Comparison of ENCODE assay signal across 8 cellular contexts in the genomic region with DNA sequence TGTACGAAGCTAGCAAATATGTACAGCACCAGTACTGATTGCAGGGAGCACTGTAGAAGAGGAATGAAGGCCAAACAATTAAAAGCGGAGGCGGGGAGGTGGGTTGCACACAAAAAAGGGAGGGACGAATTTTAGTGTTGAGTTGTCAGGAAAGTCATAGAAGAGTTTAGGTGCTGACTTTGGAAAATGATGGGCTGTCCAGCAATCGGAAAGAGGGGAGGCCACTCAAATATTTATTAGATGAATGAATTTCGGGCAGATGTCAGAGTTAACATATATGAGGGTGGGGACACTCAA.
A peak's percentile ranks its signal among the peaks of the same experiment; 100 is the strongest.
DNase-seq lines count a peak whose midpoint lies in the region; ATAC-seq, FAIRE-seq and TF ChIP-seq lines count a peak whose summit lies in the region.

No MANE protein-coding gene starts in this region.

- peaks cover 9% of the 10 kb centered on the region for H3K36me3 Mint-ChIP-seq in nephron progenitor cell (ENCODE audit: low read depth)

- peaks cover 29% of the 10 kb centered on the region for H3K4me1 Mint-ChIP-seq in nephron progenitor cell

- H3K27me3 ChIP-seq in BLaER1: no peaks in the 10 kb centered on the region
- no peaks in the 10 kb centered on the region for H3K27me3 ChIP-seq in NT2/D1 (ENCODE audit: insufficient read depth, insufficient read length)
- H3K27me3 ChIP-seq in effector memory CD4-positive, alpha-beta T cell (replicated peaks; ENCODE audit: control insufficient read depth, insufficient read depth, low read length, poor library complexity, severe bottlenecking): no peaks in the 10 kb centered on the region

- H3K9me3 Mint-ChIP-seq in nephron progenitor cell: no peaks in the 10 kb centered on the region

- peaks cover 5% of the 10 kb centered on the region for H3K36me3 ChIP-seq in BLaER1
- H3K36me3 ChIP-seq in NT2/D1 (ENCODE audit: insufficient read depth, insufficient read length, low read length): peaks cover 34% of the 10 kb centered on the region
- peaks cover 3% of the 10 kb centered on the region for H3K36me3 ChIP-seq in effector memory CD4-positive, alpha-beta T cell (ENCODE audit: control insufficient read depth, insufficient read depth, low read length)

- peaks cover 40% of the 10 kb centered on the region for H4K20me1 ChIP-seq in BLaER1

- no peak for TF ChIP-seq POLR2A in H54 (IDR thresholded peaks at IDR 0.05; ENCODE audit: low read depth, low read length)

- no peak for DNase-seq in NT2/D1 (ENCODE audit: low read depth, low spot score)
- no peak for DNase-seq in effector memory CD4-positive, alpha-beta T cell
- DNase-seq in nephron progenitor cell: no peak
- no peak for DNase-seq in effector CD4-positive, alpha-beta T cell
- DNase-seq in H54 (ENCODE audit: insufficient read length, low spot score): no peak
- no peak for DNase-seq in NCI-H526 treated with DMSO at 0.1 percent for 48 hours (lab: John Stamatoyannopoulos, UW)

- H3K4me3 ChIP-seq in BLaER1 (peak overlapping the region; percentile 82), NT2/D1 (ENCODE audit: insufficient read length, low read depth) (peak overlapping the region; percentile 99)
- H3K4me3 ChIP-seq in effector memory CD4-positive, alpha-beta T cell (ENCODE audit: insufficient read depth, low read depth, low read length, poor library complexity, severe bottlenecking): peak overlapping the region; percentile 96

- H3K27me3 Mint-ChIP-seq in nephron progenitor cell (ENCODE audit: low read depth, poor library complexity): no peaks in the 10 kb centered on the region

- H3K9ac ChIP-seq in BLaER1 (peak overlapping the region; percentile 96), NT2/D1 (ENCODE audit: insufficient read length, low read depth) (peak overlapping the region; percentile 99)

- H3K4me1 ChIP-seq in BLaER1: peaks cover 29% of the 10 kb centered on the region
- no peaks in the 10 kb centered on the region for H3K4me1 ChIP-seq in NT2/D1 (ENCODE audit: insufficient read depth, insufficient read length)
- peaks cover 10% of the 10 kb centered on the region for H3K4me1 ChIP-seq in effector memory CD4-positive, alpha-beta T cell (ENCODE audit: control insufficient read depth, insufficient read depth, low read length, poor library complexity, severe bottlenecking)

- ATAC-seq in HG03432 (IDR thresholded peaks at IDR 0.05; ENCODE audit: unreplicated experiment): no peak

- peak overlapping the region; percentile 100 for H3K27ac Mint-ChIP-seq in nephron progenitor cell

- FAIRE-seq in H54 (lab: Jason Lieb, UNC): no peak

- H3K4me3 Mint-ChIP-seq in nephron progenitor cell: peak overlapping the region; percentile 97

- H3K9me3 ChIP-seq in BLaER1: no peaks in the 10 kb centered on the region
- H3K9me3 ChIP-seq in NT2/D1 (ENCODE audit: insufficient read depth, low read length): no peaks in the 10 kb centered on the region
- H3K9me3 ChIP-seq in effector memory CD4-positive, alpha-beta T cell (ENCODE audit: control insufficient read depth, low read length): no peaks in the 10 kb centered on the region

- TF ChIP-seq CTCF in nephron progenitor cell (IDR thresholded peaks at IDR 0.05): no peak

- H3K27ac ChIP-seq in BLaER1: peak overlapping the region; percentile 96
- peak overlapping the region; percentile 89 for H3K27ac ChIP-seq in effector memory CD4-positive, alpha-beta T cell (ENCODE audit: insufficient read depth, low read length, poor library complexity, severe bottlenecking)

- peak overlapping the region; percentile 86 for H3K4me2 ChIP-seq in BLaER1
